Comparison of ENCODE assay signal across 1 cellular context in the genomic region with DNA sequence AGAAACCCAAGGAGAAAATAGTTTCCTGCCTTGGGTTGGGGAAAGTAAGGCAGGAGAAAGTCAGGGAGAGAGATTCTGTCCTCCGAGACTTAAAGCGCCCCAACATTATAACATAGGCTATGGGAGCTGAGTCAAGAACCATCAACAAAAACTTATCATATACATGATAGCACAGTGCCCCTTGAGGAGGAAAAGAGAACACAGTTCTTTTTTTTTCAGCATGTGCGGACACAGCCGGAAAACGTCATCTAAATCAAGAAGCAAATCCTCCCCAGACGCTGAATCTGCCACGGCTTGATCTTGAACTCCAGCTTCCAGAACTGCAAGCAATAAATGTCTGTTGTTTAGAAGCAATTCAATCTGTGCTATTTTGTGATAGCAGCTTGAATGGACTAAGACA.
TF ChIP-seq lines count a peak whose summit lies in the region.

No MANE protein-coding gene starts in this region.

TF ChIP-seq in H1, 55 proteins besides CTCF, POLR2A, EP300 and RAD21:
- no peak for TF ChIP-seq RBBP5 (IDR thresholded peaks at IDR 0.05; ENCODE audit: borderline replicate concordance, low read depth, low read length)
- TF ChIP-seq NANOG (IDR thresholded peaks at IDR 0.05; ENCODE audit: insufficient read depth, low read depth, low read length, poor library complexity, severe bottlenecking), result no peak
- TF ChIP-seq RXRA (IDR thresholded peaks at IDR 0.05; ENCODE audit: insufficient read depth, low read depth, low read length), result no peak
